16 cellular contexts compared by ENCODE assay signal in the genomic region with DNA sequence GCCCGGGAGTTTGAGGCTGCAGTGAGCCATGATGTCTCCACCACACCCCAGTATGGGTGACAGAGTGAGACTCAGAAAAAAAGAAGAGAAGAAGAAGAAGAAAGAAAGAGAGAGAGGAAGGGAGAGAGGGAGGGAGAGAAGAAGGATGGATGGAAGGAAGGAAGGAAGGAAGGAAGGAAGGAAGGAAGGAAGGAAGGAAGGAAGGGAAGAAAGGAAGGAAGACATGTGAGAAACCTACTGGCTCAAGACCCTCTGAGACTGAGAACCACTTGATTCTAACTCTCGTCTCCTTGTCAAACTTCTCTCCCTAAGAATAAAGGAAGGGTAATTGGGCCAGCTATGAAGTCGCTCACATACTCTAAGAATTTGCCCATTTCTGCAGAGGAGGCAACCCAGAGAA.
A peak's percentile ranks its signal among the peaks of the same experiment; 100 is the strongest.
DNase-seq lines count a peak whose midpoint lies in the region; ATAC-seq and TF ChIP-seq lines count a peak whose summit lies in the region.
"Had no signal": no experiment of that assay in that cellular context is flagged by ENCODE, and none has a peak within 500 bp of the region (broad histone marks: within the 10 kb centered on the region; RNA-seq: fewer than 3 reads in every experiment).

No MANE protein-coding gene starts in this region.

- H3K27ac ChIP-seq in OCI-LY1 (ENCODE audit: low read depth, low read length, poor library complexity, severe bottlenecking) (peak overlapping the region; percentile 95), ascending aorta (no peak overlapping the region), mesenchymal stem cell (ENCODE audit: low read length, poor library complexity, severe bottlenecking) (no peak overlapping the region)
- H3K27ac ChIP-seq: 22Rv1, A549 had no signal

- no peak overlapping the region for H2BK12ac ChIP-seq in mesenchymal stem cell (ENCODE audit: low read length in 2 of 2)

- H3K79me2 ChIP-seq in OCI-LY1 (ENCODE audit: insufficient read depth, low read length), result no peaks in the 10 kb centered on the region

- H2BK120ac ChIP-seq in mesenchymal stem cell (ENCODE audit: low read depth, low read length), result no peak overlapping the region

- DNase-seq in activated naive CD4-positive, alpha-beta T cell treated with anti-CD3 and anti-CD28 coated beads, Interleukin-2, amount 10 ng/mL, durations not matched to agents 7 days and 5 days, result no peak
- no peak for DNase-seq in naive B cell
- no peak for DNase-seq in ascending aorta (ENCODE audit: low spot score in 2 of 2)
- DNase-seq in mesenchymal stem cell, result no peak
- no peak for DNase-seq in ureter (ENCODE audit: low spot score)
- DNase-seq: AML-193; Caco-2; CD4-positive, alpha-beta T cell; DMS153; DMS79 treated with DMSO at 0.1 percent for 48 hours; GF-D8; H9 had no signal

- H3K18ac ChIP-seq in mesenchymal stem cell (ENCODE audit: low read depth in 1 of 2, low read length in 2 of 2), result no peak overlapping the region

- H3K27me3 ChIP-seq in OCI-LY1 (ENCODE audit: insufficient read depth, low read length) (no peaks in the 10 kb centered on the region), ascending aorta (no peaks in the 10 kb centered on the region), mesenchymal stem cell (ENCODE audit: control insufficient read depth in 1 of 2, insufficient read depth in 1 of 2, low read length in 2 of 2) (no peaks in the 10 kb centered on the region)

- no peaks in the 10 kb centered on the region; the same call in 1 of the 2 replicates for H3F3A ChIP-seq in OCI-LY1 (ENCODE audit: insufficient read depth, low read length)

- H2BK15ac ChIP-seq in mesenchymal stem cell (ENCODE audit: low read depth, poor library complexity, severe bottlenecking), result no peak overlapping the region

- no peak overlapping the region for H3K23ac ChIP-seq in mesenchymal stem cell (ENCODE audit: low read length in 2 of 2)

- intact Hi-C loops in ascending aorta (cut with DNase I), result no loop called here

- 93% methylated on average over 3 of the region's 3 CpGs for WGBS in mesenchymal stem cell

- ATAC-seq in naive B cell (ENCODE audit: low read depth in 2 of 2), result no peak
- ATAC-seq: A549 had no signal

- peaks cover 8% of the 10 kb centered on the region for H3K27me3 Mint-ChIP-seq in activated naive CD4-positive, alpha-beta T cell treated with anti-CD3 and anti-CD28 coated beads, Interleukin-2, amount 50 U/mL, for 24 hours
- peaks cover 6% of the 10 kb centered on the region for H3K27me3 Mint-ChIP-seq in activated naive CD4-positive, alpha-beta T cell treated with anti-CD3 and anti-CD28 coated beads, Interleukin-2, amount 10 ng/mL, durations not matched to agents 7 days and 5 days
- no peaks in the 10 kb centered on the region for H3K27me3 Mint-ChIP-seq in naive B cell
- H3K27me3 Mint-ChIP-seq: CD4-positive, alpha-beta T cell had no signal

- H3K4me3 Mint-ChIP-seq in activated naive CD4-positive, alpha-beta T cell treated with anti-CD3 and anti-CD28 coated beads, Interleukin-2, amount 50 U/mL, for 24 hours, result no peak overlapping the region
- no peak overlapping the region for H3K4me3 Mint-ChIP-seq in activated naive CD4-positive, alpha-beta T cell treated with anti-CD3 and anti-CD28 coated beads, Interleukin-2, amount 10 ng/mL, durations not matched to agents 7 days and 5 days
- peak overlapping the region in 6 of 8 donors; percentile 10 to 77 (median 40) for H3K4me3 Mint-ChIP-seq in naive B cell
- H3K4me3 Mint-ChIP-seq: CD4-positive, alpha-beta T cell; H9 had no signal

- no peak overlapping the region for H2AK5ac ChIP-seq in mesenchymal stem cell (ENCODE audit: low read length, severe bottlenecking)

- H3K9me3 Mint-ChIP-seq in activated naive CD4-positive, alpha-beta T cell treated with anti-CD3 and anti-CD28 coated beads, Interleukin-2, amount 50 U/mL, for 24 hours, result no peaks in the 10 kb centered on the region
- H3K9me3 Mint-ChIP-seq in activated naive CD4-positive, alpha-beta T cell treated with anti-CD3 and anti-CD28 coated beads, Interleukin-2, amount 10 ng/mL, durations not matched to agents 7 days and 5 days, result peaks cover 6% of the 10 kb centered on the region
- peaks cover 0 to 8% (median 3%) of the 10 kb centered on the region in 7 donors for H3K9me3 Mint-ChIP-seq in naive B cell

- TF ChIP-seq CTCF in OCI-LY1 (IDR thresholded peaks at IDR 0.05; ENCODE audit: low read length) (no peak), ascending aorta (IDR thresholded peaks at IDR 0.05) (no peak)

- H3K27ac Mint-ChIP-seq in activated naive CD4-positive, alpha-beta T cell treated with anti-CD3 and anti-CD28 coated beads, Interleukin-2, amount 50 U/mL, for 24 hours, result peak overlapping the region; percentile 53
- no peak overlapping the region for H3K27ac Mint-ChIP-seq in activated naive CD4-positive, alpha-beta T cell treated with anti-CD3 and anti-CD28 coated beads, Interleukin-2, amount 10 ng/mL, durations not matched to agents 7 days and 5 days
- H3K27ac Mint-ChIP-seq in naive B cell, result peak overlapping the region in 5 of 6 donors; percentile 79 to 91 (median 88)
- H3K27ac Mint-ChIP-seq: CD4-positive, alpha-beta T cell; H9 had no signal

- no peak overlapping the region for H3K9ac ChIP-seq in OCI-LY1 (ENCODE audit: low read length)
- no peak overlapping the region for H3K9ac ChIP-seq in mesenchymal stem cell (ENCODE audit: low read length)

- no peak overlapping the region for H2BK5ac ChIP-seq in mesenchymal stem cell (ENCODE audit: low read depth, low read length, poor library complexity, severe bottlenecking)

- no peaks in the 10 kb centered on the region for H4K20me1 ChIP-seq in OCI-LY1 (ENCODE audit: insufficient read depth, low read length)

- no peak overlapping the region for H3K4ac ChIP-seq in mesenchymal stem cell (ENCODE audit: low read depth in 1 of 2, low read length in 2 of 2)

- H3K9me3 ChIP-seq in OCI-LY1 (ENCODE audit: low read length), result peaks cover 6% of the 10 kb centered on the region
- no peaks in the 10 kb centered on the region for H3K9me3 ChIP-seq in ascending aorta
- H3K9me3 ChIP-seq in mesenchymal stem cell (ENCODE audit: control insufficient read depth, low read length), result peaks cover 9% of the 10 kb centered on the region

- H3K36me3 Mint-ChIP-seq in activated naive CD4-positive, alpha-beta T cell treated with anti-CD3 and anti-CD28 coated beads, Interleukin-2, amount 50 U/mL, for 24 hours, result peaks cover 2% of the 10 kb centered on the region
- peaks cover 3% of the 10 kb centered on the region for H3K36me3 Mint-ChIP-seq in activated naive CD4-positive, alpha-beta T cell treated with anti-CD3 and anti-CD28 coated beads, Interleukin-2, amount 10 ng/mL, durations not matched to agents 7 days and 5 days
- peaks cover 4 to 5% of the 10 kb centered on the region in 2 donors for H3K36me3 Mint-ChIP-seq in naive B cell

- H3K4me1 Mint-ChIP-seq in activated naive CD4-positive, alpha-beta T cell treated with anti-CD3 and anti-CD28 coated beads, Interleukin-2, amount 50 U/mL, for 24 hours, result peaks cover 9% of the 10 kb centered on the region
- peaks cover 20% of the 10 kb centered on the region for H3K4me1 Mint-ChIP-seq in activated naive CD4-positive, alpha-beta T cell treated with anti-CD3 and anti-CD28 coated beads, Interleukin-2, amount 10 ng/mL, durations not matched to agents 7 days and 5 days
- H3K4me1 Mint-ChIP-seq in naive B cell, result peaks cover 61 to 88% (median 71%) of the 10 kb centered on the region in 3 donors

- H3K4me3 ChIP-seq in OCI-LY1 (ENCODE audit: low read depth, low read length, poor library complexity, severe bottlenecking) (no peak overlapping the region), ascending aorta (no peak overlapping the region), mesenchymal stem cell (ENCODE audit: insufficient read depth in 1 of 2, low read depth in 1 of 2, low read length in 2 of 2) (no peak overlapping the region)
- H3K4me3 ChIP-seq: A549 had no signal

- H3K4me1 ChIP-seq in OCI-LY1 (ENCODE audit: insufficient read depth, low read length, severe bottlenecking) (peaks cover 74% of the 10 kb centered on the region), ascending aorta (no peaks in the 10 kb centered on the region), mesenchymal stem cell (ENCODE audit: control insufficient read depth, insufficient read depth, low read depth, low read length) (no peaks in the 10 kb centered on the region)
- H3K4me1 ChIP-seq: A549, Caco-2 had no signal

- H3K79me1 ChIP-seq in mesenchymal stem cell (replicated peaks; ENCODE audit: low read length, poor library complexity, severe bottlenecking), result no peaks in the 10 kb centered on the region

- no peaks in the 10 kb centered on the region for H3K36me3 ChIP-seq in OCI-LY1 (ENCODE audit: insufficient read depth, low read length)
- H3K36me3 ChIP-seq in ascending aorta, result no peaks in the 10 kb centered on the region
- H3K36me3 ChIP-seq in mesenchymal stem cell (ENCODE audit: control insufficient read depth in 1 of 2, insufficient read depth in 2 of 2, low read depth in 1 of 2, low read length in 2 of 2), result no peaks in the 10 kb centered on the region

- H2AFZ ChIP-seq in OCI-LY1 (ENCODE audit: low read length) (no peak overlapping the region), mesenchymal stem cell (ENCODE audit: low read depth, low read length) (no peak overlapping the region)

- no peak overlapping the region for H4K91ac ChIP-seq in mesenchymal stem cell (ENCODE audit: low read length)

- no peak overlapping the region for H4K8ac ChIP-seq in mesenchymal stem cell (ENCODE audit: low read length)

- H3K14ac ChIP-seq in mesenchymal stem cell (ENCODE audit: low read length in 2 of 2), result no peak overlapping the region

- H3K9me2 ChIP-seq in OCI-LY1 (ENCODE audit: low read depth, low read length), result no peaks in the 10 kb centered on the region

- no peak overlapping the region for H3K4me2 ChIP-seq in OCI-LY1 (ENCODE audit: low read length)
- no peak overlapping the region for H3K4me2 ChIP-seq in mesenchymal stem cell (ENCODE audit: low read length, poor library complexity, severe bottlenecking)
- H3K4me2 ChIP-seq: A549 had no signal

- CTCF ChIA-PET in activated naive CD4-positive, alpha-beta T cell treated with anti-CD3 and anti-CD28 coated beads, Interleukin-2, amount 10 ng/mL, durations not matched to agents 7 days and 5 days (lab: Charles Lee), result no interaction called here

Comparison
In these comparisons a context has a peak if more than half of its experiments do, and no peak if none do; other contexts are left out.
1. H3K4me3 Mint-ChIP-seq: peak in naive B cell (6 of 8); none in activated naive CD4-positive, alpha-beta T cell treated with anti-CD3 and anti-CD28 coated beads, Interleukin-2, amount 50 U/mL, for 24 hours (single experiment) and activated naive CD4-positive, alpha-beta T cell treated with anti-CD3 and anti-CD28 coated beads, Interleukin-2, amount 10 ng/mL, durations not matched to agents 7 days and 5 days (single experiment).